In genomic region chr20:34621383-34622367, GRCh38 we compare ENCODE assay signal across 1 cellular context.
TF ChIP-seq lines count a peak whose summit lies in the region.

No MANE protein-coding gene starts in this region.

TF ChIP-seq in HepG2, 621 proteins besides CTCF, POLR2A, EP300 and RAD21 (continued from another document and continues in another):
- TF ChIP-seq ZNF609 (CRISPR knock-in tag; IDR thresholded peaks at IDR 0.05; ENCODE audit: borderline replicate concordance) (peak; percentile 97), ZNF557 (CRISPR knock-in tag; IDR thresholded peaks at IDR 0.05) (no peak; the same call in 1 of the 2 replicates), ZNF24 (IDR thresholded peaks at IDR 0.05) (no peak), THAP7 (CRISPR knock-in tag; IDR thresholded peaks at IDR 0.05) (no peak), KDM3A (CRISPR knock-in tag; IDR thresholded peaks at IDR 0.05; ENCODE audit: low read depth) (peak; percentile 88), ZKSCAN8 (CRISPR knock-in tag; IDR thresholded peaks at IDR 0.05; ENCODE audit: borderline replicate concordance) (peak; percentile 95; the same call in 1 of the 2 replicates), ZNF512B (CRISPR knock-in tag; IDR thresholded peaks at IDR 0.05; ENCODE audit: borderline replicate concordance) (peak; percentile 90), ZNF205 (CRISPR knock-in tag; IDR thresholded peaks at IDR 0.05) (peak; percentile 79), TP53 (CRISPR knock-in tag; conservative IDR thresholded peaks at IDR 0.05) (no peak), ZNF652 (CRISPR knock-in tag; IDR thresholded peaks at IDR 0.05; ENCODE audit: borderline replicate concordance, low read depth) (peak; percentile 59; the same call in 1 of the 2 replicates), KAT7 (CRISPR knock-in tag; IDR thresholded peaks at IDR 0.05; ENCODE audit: borderline replicate concordance) (peak; percentile 77; the same call in 1 of the 2 replicates), NR1H2 (CRISPR knock-in tag; IDR thresholded peaks at IDR 0.05; ENCODE audit: borderline replicate concordance, low read depth) (no peak; the same call in 1 of the 2 replicates), ZNF713 (CRISPR knock-in tag; IDR thresholded peaks at IDR 0.05) (no peak), DPF2 (CRISPR knock-in tag; IDR thresholded peaks at IDR 0.05; ENCODE audit: borderline replicate concordance, low read depth) (peak; percentile 99), ZNF451 (CRISPR knock-in tag; IDR thresholded peaks at IDR 0.05) (no peak; the same call in 1 of the 2 replicates), ETS1 (CRISPR knock-in tag; IDR thresholded peaks at IDR 0.05) (no peak), ZNF552 (CRISPR knock-in tag; IDR thresholded peaks at IDR 0.05; ENCODE audit: borderline replicate concordance) (no peak; the same call in 1 of the 2 replicates), SMARCC2 (IDR thresholded peaks at IDR 0.05) (peak; percentile 89; the same call in 1 of the 2 replicates), SMC3 (IDR thresholded peaks at IDR 0.05; ENCODE audit: low read length) (peak; percentile 48; the same call in 1 of the 2 replicates), ZNF142 (CRISPR knock-in tag; IDR thresholded peaks at IDR 0.05) (peak; percentile 91), BATF2 (CRISPR knock-in tag; IDR thresholded peaks at IDR 0.05) (peak; percentile 79; the same call in 1 of the 2 replicates), ZBTB43 (CRISPR knock-in tag; conservative IDR thresholded peaks at IDR 0.05) (peak; percentile 97), CHD2 (IDR thresholded peaks at IDR 0.05; ENCODE audit: low read depth, low read length) (no peak), SMAD3 (CRISPR knock-in tag; IDR thresholded peaks at IDR 0.05) (peak; percentile 98), BCLAF1 (IDR thresholded peaks at IDR 0.05) (no peak), XRCC5 (optimal IDR thresholded peaks at IDR 0.05; ENCODE audit: low read length) (peak; percentile 80), MAF1 (CRISPR knock-in tag; IDR thresholded peaks at IDR 0.05; ENCODE audit: borderline replicate concordance) (0 out of 2 replicates have a peak, but pooled peaks have one; percentile 51), HES4 (CRISPR knock-in tag; IDR thresholded peaks at IDR 0.05; ENCODE audit: borderline replicate concordance) (no peak), ZNF207 (IDR thresholded peaks at IDR 0.05; ENCODE audit: borderline replicate concordance) (no peak), NFE2L1 (CRISPR knock-in tag; IDR thresholded peaks at IDR 0.05; ENCODE audit: borderline replicate concordance) (no peak), E2F1 (CRISPR knock-in tag; IDR thresholded peaks at IDR 0.05) (peak; percentile 62; the same call in 1 of the 2 replicates), NFKBIZ (CRISPR knock-in tag; IDR thresholded peaks at IDR 0.05) (peak; percentile 99), FOXJ3 (CRISPR knock-in tag; IDR thresholded peaks at IDR 0.05; ENCODE audit: borderline replicate concordance) (peak; percentile 99)
